ENCODE assay signal across 14 cellular contexts in the genomic region with DNA sequence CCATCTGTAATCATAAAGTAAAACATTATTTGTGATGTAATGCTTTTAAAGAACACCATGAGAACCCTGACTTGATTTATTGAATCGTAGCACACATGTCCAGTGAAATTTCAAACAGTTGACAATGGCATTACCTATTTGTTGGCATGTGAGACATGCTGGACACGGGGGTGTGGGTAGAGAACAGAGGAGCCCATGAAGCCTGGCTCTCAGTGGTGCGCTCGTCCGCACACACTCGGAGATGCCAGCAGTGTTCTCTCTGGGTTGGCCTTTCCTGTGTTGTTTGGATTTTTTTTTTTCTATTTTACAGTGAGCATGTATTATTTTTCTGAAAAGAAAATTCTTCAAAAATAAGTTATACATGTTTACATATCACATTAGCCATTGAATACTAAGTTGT.
DNase-seq lines count a peak whose midpoint lies in the region; ATAC-seq, FAIRE-seq and TF ChIP-seq lines count a peak whose summit lies in the region.
"Had no signal": no experiment of that assay in that cellular context is flagged by ENCODE, and none has a peak within 500 bp of the region (broad histone marks: within the 10 kb centered on the region; RNA-seq: fewer than 3 reads in every experiment).

No MANE protein-coding gene starts in this region.

- H3K4me1 ChIP-seq in BLaER1: peaks cover 100% of the 10 kb centered on the region
- peaks cover 95% of the 10 kb centered on the region for H3K4me1 ChIP-seq in CD8-positive, alpha-beta memory T cell (ENCODE audit: insufficient read depth, low read length)
- H3K4me1 ChIP-seq in naive thymus-derived CD4-positive, alpha-beta T cell (ENCODE audit: control insufficient read depth in 2 of 2, insufficient read depth in 2 of 2, low read length in 2 of 2): peaks cover 56 to 94% of the 10 kb centered on the region in 2 donors
- no peaks in the 10 kb centered on the region for H3K4me1 ChIP-seq in small intestine (ENCODE audit: control insufficient read depth in 2 of 2, insufficient read depth in 1 of 2, low read depth in 1 of 2, low read length in 1 of 2)
- peaks cover 4% of the 10 kb centered on the region for H3K4me1 ChIP-seq in colonic mucosa

- H3K4me2 ChIP-seq in BLaER1: peak overlapping the region; percentile 85

- no peak for TF ChIP-seq CTCF in activated CD8-positive, alpha-beta T cell treated with anti-CD3 and anti-CD28 coated beads for 36 hours (IDR thresholded peaks at IDR 0.05)
- TF ChIP-seq CTCF in colonic mucosa (IDR thresholded peaks at IDR 0.05): no peak

- no peak overlapping the region for H3K4me3 ChIP-seq in BLaER1
- no peak overlapping the region for H3K4me3 ChIP-seq in CD8-positive, alpha-beta memory T cell (ENCODE audit: low read length)
- no peak overlapping the region for H3K4me3 ChIP-seq in naive thymus-derived CD4-positive, alpha-beta T cell (ENCODE audit: low read length)
- no peak overlapping the region for H3K4me3 ChIP-seq in small intestine (ENCODE audit: low read depth in 1 of 2, low read length in 2 of 2)
- H3K4me3 ChIP-seq in colonic mucosa: no peak overlapping the region
- H3K4me3 ChIP-seq: mucosa of descending colon had no signal

- H3K27me3 Mint-ChIP-seq in CD8-positive, alpha-beta memory T cell: peaks cover 0 to 4% of the 10 kb centered on the region in 2 donors
- H3K27me3 Mint-ChIP-seq in activated CD8-positive, alpha-beta T cell treated with anti-CD3 and anti-CD28 coated beads for 36 hours: no peaks in the 10 kb centered on the region
- no peaks in the 10 kb centered on the region for H3K27me3 Mint-ChIP-seq in naive thymus-derived CD4-positive, alpha-beta T cell

- H3K9me3 Mint-ChIP-seq in CD8-positive, alpha-beta memory T cell: no peaks in the 10 kb centered on the region
- H3K9me3 Mint-ChIP-seq in activated CD8-positive, alpha-beta T cell treated with anti-CD3 and anti-CD28 coated beads for 36 hours: no peaks in the 10 kb centered on the region
- no peaks in the 10 kb centered on the region for H3K9me3 Mint-ChIP-seq in naive thymus-derived CD4-positive, alpha-beta T cell
- H3K9me3 Mint-ChIP-seq: CD14-positive monocyte had no signal

- no peaks in the 10 kb centered on the region for H3K27me3 ChIP-seq in BLaER1
- no peaks in the 10 kb centered on the region for H3K27me3 ChIP-seq in CD8-positive, alpha-beta memory T cell (ENCODE audit: insufficient read depth, low read length, poor library complexity, severe bottlenecking)
- H3K27me3 ChIP-seq in naive thymus-derived CD4-positive, alpha-beta T cell (ENCODE audit: control insufficient read depth in 2 of 2, insufficient read depth in 2 of 2, low read length in 2 of 2): no peaks in the 10 kb centered on the region
- H3K27me3 ChIP-seq in small intestine (ENCODE audit: control insufficient read depth in 2 of 2, insufficient read depth in 2 of 2, low read length in 2 of 2): no peaks in the 10 kb centered on the region
- H3K27me3 ChIP-seq in colonic mucosa: no peaks in the 10 kb centered on the region

- ATAC-seq in activated CD8-positive, alpha-beta T cell treated with anti-CD3 and anti-CD28 coated beads for 36 hours: no peak
- no peak for ATAC-seq in naive thymus-derived CD4-positive, alpha-beta T cell
- ATAC-seq: Right ventricle myocardium inferior had no signal

- H3K27ac ChIP-seq in BLaER1 (peak overlapping the region; percentile 81), small intestine (ENCODE audit: low read depth in 1 of 2, low read length in 1 of 2) (no peak overlapping the region), colonic mucosa (no peak overlapping the region)
- no peak overlapping the region for H3K27ac ChIP-seq in CD8-positive, alpha-beta memory T cell (ENCODE audit: low read depth, low read length)
- peak overlapping the region; percentile 64 for H3K27ac ChIP-seq in naive thymus-derived CD4-positive, alpha-beta T cell (ENCODE audit: low read depth, low read length)

- peak overlapping the region in 7 of 8 donors; percentile 87 to 99 (median 96) for H3K27ac Mint-ChIP-seq in CD8-positive, alpha-beta memory T cell
- peak overlapping the region; percentile 96 for H3K27ac Mint-ChIP-seq in activated CD8-positive, alpha-beta T cell treated with anti-CD3 and anti-CD28 coated beads for 36 hours
- H3K27ac Mint-ChIP-seq in naive thymus-derived CD4-positive, alpha-beta T cell: peak overlapping the region; percentile 75 to 98 (median 94)

- peaks cover 4 to 84% (median 16%) of the 10 kb centered on the region in 3 donors for H3K36me3 Mint-ChIP-seq in CD8-positive, alpha-beta memory T cell
- peaks cover 40% of the 10 kb centered on the region for H3K36me3 Mint-ChIP-seq in activated CD8-positive, alpha-beta T cell treated with anti-CD3 and anti-CD28 coated beads for 36 hours (ENCODE audit: low read depth)
- H3K36me3 Mint-ChIP-seq in naive thymus-derived CD4-positive, alpha-beta T cell: peaks cover 0 to 29% (median 12%) of the 10 kb centered on the region in 5 donors

- CTCF ChIA-PET in CD8-positive, alpha-beta memory T cell (lab: Charles Lee): interaction anchor here (1.4 kb wide), 1 partner anchor 10 kb away, joined by 4 read pairs; no protein-coding TSS in a partner anchor
- CTCF ChIA-PET in activated CD8-positive, alpha-beta T cell treated with anti-CD3 and anti-CD28 coated beads for 36 hours (lab: Charles Lee): no interaction called here
- CTCF ChIA-PET in naive thymus-derived CD4-positive, alpha-beta T cell (lab: Charles Lee): interaction anchor here (0.6 to 0.8 kb wide), 3 partner anchors 14 to 54 kb away, joined by 3 to 6 read pairs (median 4); no protein-coding TSS in a partner anchor

- H3K9me3 ChIP-seq in BLaER1 (no peaks in the 10 kb centered on the region), small intestine (ENCODE audit: control insufficient read depth, low read depth) (no peaks in the 10 kb centered on the region), colonic mucosa (no peaks in the 10 kb centered on the region)
- H3K9me3 ChIP-seq in CD8-positive, alpha-beta memory T cell (ENCODE audit: low read length): no peaks in the 10 kb centered on the region
- H3K9me3 ChIP-seq in naive thymus-derived CD4-positive, alpha-beta T cell (ENCODE audit: control insufficient read depth in 2 of 3, low read length in 3 of 3): no peaks in the 10 kb centered on the region
- H3K9me3 ChIP-seq: mucosa of descending colon had no signal

- peak overlapping the region; percentile 2 to 80 (median 79) for H3K4me3 Mint-ChIP-seq in CD8-positive, alpha-beta memory T cell
- peak overlapping the region; percentile 34 for H3K4me3 Mint-ChIP-seq in activated CD8-positive, alpha-beta T cell treated with anti-CD3 and anti-CD28 coated beads for 36 hours
- H3K4me3 Mint-ChIP-seq in naive thymus-derived CD4-positive, alpha-beta T cell: peak overlapping the region; percentile 52 to 88 (median 78)
- H3K4me3 Mint-ChIP-seq: CD14-positive monocyte had no signal

- 90 to 94% (median 90%) methylated on average over 6 of the region's 6 CpGs for WGBS in small intestine, 3 donors

- intact Hi-C loops in activated CD8-positive, alpha-beta T cell treated with anti-CD3 and anti-CD28 coated beads for 36 hours (cut with micrococcal nuclease): loop anchor here (5.0 kb wide), 1 partner anchor 67 kb away; no protein-coding TSS in a partner anchor
- intact Hi-C loops in naive thymus-derived CD4-positive, alpha-beta T cell (cut with micrococcal nuclease): loop anchor here (1.0 to 5.0 kb wide), 2 partner anchors 14 to 38 kb away; no protein-coding TSS in a partner anchor
- intact Hi-C loops in colonic mucosa (cut with DNase I): no loop called here

- no peak for FAIRE-seq in small intestine (lab: Jason Lieb, UNC)

- H3K36me3 ChIP-seq in BLaER1: peaks cover 9% of the 10 kb centered on the region; the same call in 1 of the 2 replicates
- peaks cover 28% of the 10 kb centered on the region for H3K36me3 ChIP-seq in CD8-positive, alpha-beta memory T cell (ENCODE audit: insufficient read depth, low read length)
- H3K36me3 ChIP-seq in naive thymus-derived CD4-positive, alpha-beta T cell (ENCODE audit: control insufficient read depth in 2 of 3, insufficient read depth in 3 of 3, low read length in 3 of 3): peaks cover 0 to 8% (median 4%) of the 10 kb centered on the region in 3 experiments
- peaks cover 0 to under 1% of the 10 kb centered on the region in 2 donors for H3K36me3 ChIP-seq in small intestine (ENCODE audit: control insufficient read depth in 2 of 2, insufficient read depth in 2 of 2, low read length in 2 of 2)
- no peaks in the 10 kb centered on the region for H3K36me3 ChIP-seq in colonic mucosa

- H4K20me1 ChIP-seq in BLaER1: peaks cover 35% of the 10 kb centered on the region

- POLR2A ChIA-PET in CD8-positive, alpha-beta memory T cell (lab: Charles Lee): interaction anchor here (0.7 to 1.0 kb wide), 3 partner anchors 10 to 30 kb away, joined by 4 to 6 read pairs (median 6); no protein-coding TSS in a partner anchor
- POLR2A ChIA-PET in activated CD8-positive, alpha-beta T cell treated with anti-CD3 and anti-CD28 coated beads for 36 hours (lab: Charles Lee): interaction anchor here (0.7 to 1.3 kb wide), 6 partner anchors 9 to 69 kb away, joined by 3 to 4 read pairs (median 3); no protein-coding TSS in a partner anchor
- POLR2A ChIA-PET in naive thymus-derived CD4-positive, alpha-beta T cell (lab: Charles Lee): interaction anchor here (0.6 to 6.8 kb wide), 4 partner anchors 10 to 68 kb away, joined by 3 to 52 read pairs (median 6); no protein-coding TSS in a partner anchor

- H3K4me1 Mint-ChIP-seq in CD8-positive, alpha-beta memory T cell: peaks cover 88 to 99% (median 93%) of the 10 kb centered on the region in 3 donors
- peaks cover 86% of the 10 kb centered on the region for H3K4me1 Mint-ChIP-seq in activated CD8-positive, alpha-beta T cell treated with anti-CD3 and anti-CD28 coated beads for 36 hours (ENCODE audit: low read depth)
- peaks cover 70 to 98% (median 88%) of the 10 kb centered on the region in 7 donors for H3K4me1 Mint-ChIP-seq in naive thymus-derived CD4-positive, alpha-beta T cell

- H3K9ac ChIP-seq in BLaER1: peak overlapping the region; percentile 67; the same call in 1 of the 2 replicates
- no peak overlapping the region for H3K9ac ChIP-seq in colonic mucosa (ENCODE audit: low read depth in 2 of 2, low read length in 2 of 2)

- DNase-seq in CD8-positive, alpha-beta memory T cell: no peak
- DNase-seq in activated CD8-positive, alpha-beta T cell treated with anti-CD3 and anti-CD28 coated beads for 36 hours: no peak
- no peak for DNase-seq in naive thymus-derived CD4-positive, alpha-beta T cell
- DNase-seq in GOT3 (lab: John Stamatoyannopoulos, UW) (no peak), small intestine (no peak), colonic mucosa (no peak)
- DNase-seq: amygdala, head of caudate nucleus, mucosa of descending colon, NCI-H748 treated with DMSO at 0.1 percent for 48 hours, posterior cingulate gyrus had no signal

Comparison
In these comparisons a context has a peak if more than half of its experiments do, and no peak if none do; other contexts are left out.
1. H3K27ac ChIP-seq: peak in BLaER1 (single experiment) and naive thymus-derived CD4-positive, alpha-beta T cell (single experiment); none in CD8-positive, alpha-beta memory T cell (single experiment), small intestine (0 of 2) and colonic mucosa (single experiment).
2. Peak in every context shown above with its lines, with median percentiles within 50 percentile points of each other: H3K27ac Mint-ChIP-seq and H3K4me3 Mint-ChIP-seq.